Comparison of ENCODE assay signal across 11 cellular contexts in the genomic region with DNA sequence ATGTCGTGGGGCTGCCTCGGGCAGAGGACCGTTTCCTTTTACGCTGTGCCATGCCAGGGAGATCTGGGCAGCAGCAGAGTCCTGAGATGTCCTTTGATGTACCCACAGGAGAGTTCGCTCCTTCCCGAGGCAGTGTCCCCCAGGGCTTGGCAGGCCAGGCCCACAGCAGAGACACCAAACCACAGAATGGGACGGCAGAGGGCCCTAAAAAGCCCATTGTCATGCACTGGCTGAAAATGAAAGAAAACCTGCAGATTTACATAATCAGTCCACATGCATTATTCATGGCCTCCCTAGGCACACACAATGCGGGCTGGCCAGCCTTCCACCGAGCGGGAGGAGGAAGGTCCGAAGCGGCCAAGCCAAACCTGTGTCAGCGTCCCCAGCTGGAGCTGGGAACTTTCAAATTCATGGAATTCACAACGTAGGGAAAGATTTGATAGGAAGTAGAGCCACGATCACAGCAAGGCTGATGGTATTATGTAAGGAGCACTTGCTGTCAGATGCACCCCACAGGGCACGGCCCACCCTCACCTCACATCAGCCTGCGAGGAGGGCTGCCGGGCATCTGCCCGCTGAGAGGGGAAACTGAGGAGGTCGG. TPM values are rescaled to one million over a fixed set of nuclear protein-coding genes. Genes with fewer than 3 reads are reported as not detected.
A peak's percentile ranks its signal among the peaks of the same experiment; 100 is the strongest.
DNase-seq lines count a peak whose midpoint lies in the region; ATAC-seq and TF ChIP-seq lines count a peak whose summit lies in the region.
"Had no signal": no experiment of that assay in that cellular context is flagged by ENCODE, and none has a peak within 500 bp of the region (broad histone marks: within the 10 kb centered on the region; RNA-seq: fewer than 3 reads in every experiment).

No MANE protein-coding gene starts in this region.

- H3K4me2 ChIP-seq in osteoblast (ENCODE audit: insufficient read depth, low read length), result peak overlapping the region; percentile 81

- peak; percentile 90 for DNase-seq in osteoblast (ENCODE audit: insufficient read length, low spot score, missing footprints)
- DNase-seq in NCI-H128 (lab: John Stamatoyannopoulos, UW; ENCODE audit: unreplicated experiment), result no peak
- DNase-seq in NCI-H2107 treated with DMSO at 0.1 percent for 48 hours (lab: John Stamatoyannopoulos, UW; ENCODE audit: unreplicated experiment), result no peak
- DNase-seq: activated CD8-positive, alpha-beta memory T cell treated with anti-CD3 and anti-CD28 coated beads, Interleukin-2, amount 50 U/mL, for 4 hours; kidney; NCI-H2171 treated with DMSO at 0.1 percent for 48 hours had no signal

- H3K27ac ChIP-seq in duodenal mucosa (ENCODE audit: low read depth, low read length) (no peak overlapping the region), osteoblast (ENCODE audit: low read depth, low read length) (no peak overlapping the region)

- no peak for TF ChIP-seq CTCF in osteoblast (IDR thresholded peaks at IDR 0.05; ENCODE audit: extremely low read depth, low read depth, low read length)

- peak overlapping the region in 1 of 2 donors; percentile 22 for H3K9ac ChIP-seq in duodenal mucosa (ENCODE audit: low read depth in 1 of 2, low read length in 2 of 2)

- H3K79me2 ChIP-seq in osteoblast (ENCODE audit: insufficient read depth, low read length), result no peaks in the 10 kb centered on the region

- peak overlapping the region; percentile 71 for H2AFZ ChIP-seq in osteoblast (ENCODE audit: low read length)

- no peaks in the 10 kb centered on the region for H4K20me1 ChIP-seq in osteoblast (ENCODE audit: insufficient read depth, low read length)

- H3K4me1 ChIP-seq in duodenal mucosa (ENCODE audit: control insufficient read depth in 1 of 2, insufficient read depth in 2 of 2, low read length in 2 of 2) (peaks cover 10% of the 10 kb centered on the region in 2 donors), osteoblast (ENCODE audit: insufficient read depth, low read length) (peaks cover 5% of the 10 kb centered on the region)

- H3K36me3 ChIP-seq in duodenal mucosa (ENCODE audit: control insufficient read depth in 1 of 2, insufficient read depth in 2 of 2, low read length in 2 of 2), result no peaks in the 10 kb centered on the region
- no peaks in the 10 kb centered on the region for H3K36me3 ChIP-seq in osteoblast (ENCODE audit: insufficient read depth, low read length)

- H3K27me3 ChIP-seq in duodenal mucosa (ENCODE audit: control insufficient read depth in 1 of 2, insufficient read depth in 2 of 2, low read length in 2 of 2) (no peaks in the 10 kb centered on the region), osteoblast (ENCODE audit: insufficient read depth, low read length) (no peaks in the 10 kb centered on the region)

- H3K9me3 ChIP-seq in duodenal mucosa (ENCODE audit: control insufficient read depth in 1 of 2, low read length in 2 of 2) (no peaks in the 10 kb centered on the region), osteoblast (ENCODE audit: low read depth, low read length) (no peaks in the 10 kb centered on the region)

- H3K4me3 ChIP-seq in duodenal mucosa (ENCODE audit: low read depth in 1 of 2, low read length in 2 of 2), result peak overlapping the region; percentile 30 to 40
- H3K4me3 ChIP-seq in osteoblast (ENCODE audit: insufficient read depth, low read length), result peak overlapping the region; percentile 55

- ATAC-seq in GM18867 (IDR thresholded peaks at IDR 0.05; ENCODE audit: unreplicated experiment) (peak; percentile 81), HG03520 (IDR thresholded peaks at IDR 0.05; ENCODE audit: unreplicated experiment) (peak; percentile 65), GM18511 (IDR thresholded peaks at IDR 0.05; ENCODE audit: unreplicated experiment) (no peak), HG03442 (IDR thresholded peaks at IDR 0.05; ENCODE audit: unreplicated experiment) (no peak)

RNA-seq across cellular contexts. Expression of a gene that starts 25.3 kb away (rescaled TPM):
- total RNA-seq in osteoblast, result 35.8 and 36.8 TPM in 2 replicates

RNA-seq across cellular contexts. Expression of a gene that starts 53.8 kb away (rescaled TPM):
- not detected in 2 replicates for total RNA-seq in osteoblast

Comparison
In these comparisons a context has a peak if more than half of its experiments do, and no peak if none do; other contexts are left out.
1. ATAC-seq: peak in GM18867 (single experiment) and HG03520 (single experiment); none in GM18511 (single experiment) and HG03442 (single experiment).